12 cellular contexts compared by ENCODE assay signal in genomic region chr15:85718271-85718971, GRCh38.
DNase-seq lines count a peak whose midpoint lies in the region; ATAC-seq and TF ChIP-seq lines count a peak whose summit lies in the region.
"Had no signal": no experiment of that assay in that cellular context is flagged by ENCODE, and none has a peak within 500 bp of the region (broad histone marks: within the 10 kb centered on the region; RNA-seq: fewer than 3 reads in every experiment).

No MANE protein-coding gene starts in this region.

- ATAC-seq in GM18907 (IDR thresholded peaks at IDR 0.05; ENCODE audit: unreplicated experiment) (peak; percentile 58), HG02759 (IDR thresholded peaks at IDR 0.05; ENCODE audit: unreplicated experiment) (peak; percentile 77)
- ATAC-seq: left lung had no signal

- no peak overlapping the region for H3K4me3 ChIP-seq in CD4-positive, alpha-beta memory T cell (ENCODE audit: low read length in 2 of 2)
- H3K4me3 ChIP-seq in OCI-LY3 (ENCODE audit: low read length) (no peak overlapping the region), hepatocyte (no peak overlapping the region)
- H3K4me3 ChIP-seq: BLaER1, left lung had no signal

- H3K27me3 ChIP-seq in CD4-positive, alpha-beta memory T cell (ENCODE audit: insufficient read depth, low read length), result no peaks in the 10 kb centered on the region
- H3K27me3 ChIP-seq in OCI-LY3 (ENCODE audit: low read depth, low read length), result no peaks in the 10 kb centered on the region
- H3K27me3 ChIP-seq in hepatocyte, result no peaks in the 10 kb centered on the region
- H3K27me3 ChIP-seq: BLaER1, left lung had no signal

- H3K79me2 ChIP-seq in OCI-LY3 (ENCODE audit: low read length) (no peaks in the 10 kb centered on the region), hepatocyte (no peaks in the 10 kb centered on the region)

- WGBS in hepatocyte (ENCODE audit: low lambda C conversion rate, missing lambda C conversion rate), result 89% methylated on average over 12 of the region's 12 CpGs

- H2AFZ ChIP-seq in OCI-LY3 (ENCODE audit: low read depth, low read length) (no peak overlapping the region), hepatocyte (no peak overlapping the region)

- DNase-seq in CD4-positive, alpha-beta memory T cell, result no peak
- DNase-seq in NCI-H2029 treated with DMSO at 0.1 percent for 48 hours (lab: John Stamatoyannopoulos, UW) (no peak), NCI-H524 treated with DMSO at 0.1 percent for 48 hours (lab: John Stamatoyannopoulos, UW) (no peak), hepatocyte (ENCODE audit: low spot score) (no peak), DMS 273 (lab: John Stamatoyannopoulos, UW; ENCODE audit: unreplicated experiment) (no peak)
- DNase-seq: caudate nucleus, left lung, NCI-H526 had no signal

- no peak for TF ChIP-seq CTCF in OCI-LY3 (IDR thresholded peaks at IDR 0.05; ENCODE audit: low read depth, low read length)
- no peak for TF ChIP-seq CTCF in hepatocyte (IDR thresholded peaks at IDR 0.05; ENCODE audit: poor library complexity)

- H3K9me2 ChIP-seq in hepatocyte (replicated peaks; ENCODE audit: insufficient read depth), result no peaks in the 10 kb centered on the region

- H3K27me3 Mint-ChIP-seq in CD4-positive, alpha-beta memory T cell, result no peaks in the 10 kb centered on the region

- H3K9me3 Mint-ChIP-seq in CD4-positive, alpha-beta memory T cell, result no peaks in the 10 kb centered on the region

- H3K36me3 ChIP-seq in CD4-positive, alpha-beta memory T cell (ENCODE audit: insufficient read depth, low read length), result peaks cover 89% of the 10 kb centered on the region
- peaks cover 79% of the 10 kb centered on the region for H3K36me3 ChIP-seq in OCI-LY3 (replicated peaks; ENCODE audit: low read depth, low read length)
- peaks cover 8% of the 10 kb centered on the region for H3K36me3 ChIP-seq in hepatocyte (replicated peaks; ENCODE audit: insufficient read depth, low read depth)

- H3K9ac ChIP-seq in OCI-LY3 (ENCODE audit: low read length), result no peak overlapping the region
- H3K9ac ChIP-seq: BLaER1 had no signal

- no peak overlapping the region for H3K27ac ChIP-seq in CD4-positive, alpha-beta memory T cell (ENCODE audit: low read depth, low read length)
- 0 out of 2 replicates have a peak overlapping the region, but pooled peaks have one; percentile 1 for H3K27ac ChIP-seq in OCI-LY3 (ENCODE audit: low read length)
- no peak overlapping the region for H3K27ac ChIP-seq in hepatocyte
- H3K27ac ChIP-seq: BLaER1, left lung had no signal

- H3K9me3 ChIP-seq in CD4-positive, alpha-beta memory T cell (ENCODE audit: control insufficient read depth in 1 of 2, low read length in 2 of 2), result no peaks in the 10 kb centered on the region
- H3K9me3 ChIP-seq in OCI-LY3 (ENCODE audit: insufficient read depth, low read length) (no peaks in the 10 kb centered on the region), hepatocyte (ENCODE audit: low read depth) (no peaks in the 10 kb centered on the region)
- H3K9me3 ChIP-seq: BLaER1, left lung had no signal

- intact Hi-C loops in CD4-positive, alpha-beta memory T cell (cut with micrococcal nuclease), result no loop called here

- CTCF ChIA-PET in CD4-positive, alpha-beta memory T cell (lab: Charles Lee; ENCODE audit: partially characterized antibody), result interaction anchor here (0.6 to 2.9 kb wide), 3 partner anchors 11 to 94 kb away, joined by 3 to 16 read pairs (median 4); no protein-coding TSS in a partner anchor

- peak overlapping the region; percentile 23 for H3K4me2 ChIP-seq in OCI-LY3 (ENCODE audit: low read length)
- H3K4me2 ChIP-seq in hepatocyte, result no peak overlapping the region
- H3K4me2 ChIP-seq: BLaER1 had no signal

- H3K4me1 ChIP-seq in CD4-positive, alpha-beta memory T cell (ENCODE audit: insufficient read depth, low read length), result peaks cover 36% of the 10 kb centered on the region
- peaks cover 29% of the 10 kb centered on the region for H3K4me1 ChIP-seq in OCI-LY3 (ENCODE audit: low read length)
- H3K4me1 ChIP-seq in hepatocyte (ENCODE audit: insufficient read depth), result no peaks in the 10 kb centered on the region
- H3K4me1 ChIP-seq: BLaER1, left lung had no signal

- peaks cover 40 to 44% (median 43%) of the 10 kb centered on the region in 4 donors for H3K4me1 Mint-ChIP-seq in CD4-positive, alpha-beta memory T cell

- no peaks in the 10 kb centered on the region for H4K20me1 ChIP-seq in OCI-LY3 (ENCODE audit: insufficient read depth, low read length)
- no peaks in the 10 kb centered on the region for H4K20me1 ChIP-seq in hepatocyte (ENCODE audit: insufficient read depth, poor library complexity, severe bottlenecking)
- H4K20me1 ChIP-seq: BLaER1 had no signal

- H3K27ac Mint-ChIP-seq in CD4-positive, alpha-beta memory T cell, result peak overlapping the region in 6 of 7 donors; percentile 6 to 87 (median 60)

- POLR2A ChIA-PET in CD4-positive, alpha-beta memory T cell (lab: Charles Lee; ENCODE audit: partially characterized antibody), result interaction anchor here (1.5 kb wide), 1 partner anchor 9 kb away, joined by 3 read pairs; no protein-coding TSS in a partner anchor

- H3K4me3 Mint-ChIP-seq in CD4-positive, alpha-beta memory T cell, result no peak overlapping the region

- H3K36me3 Mint-ChIP-seq in CD4-positive, alpha-beta memory T cell, result peaks cover 67 to 91% of the 10 kb centered on the region in 2 donors
